Comparison of ENCODE assay signal across 11 cellular contexts in genomic region chr22:36348760-36349159, GRCh38. TPM values are rescaled to one million over a fixed set of nuclear protein-coding genes. Genes with fewer than 3 reads are reported as not detected.
DNase-seq lines count a peak whose midpoint lies in the region; ATAC-seq and TF ChIP-seq lines count a peak whose summit lies in the region.
"Had no signal": no experiment of that assay in that cellular context is flagged by ENCODE, and none has a peak within 500 bp of the region (broad histone marks: within the 10 kb centered on the region; RNA-seq: fewer than 3 reads in every experiment).

No MANE protein-coding gene starts in this region.

- peak in 4 of 6 experiments; percentile 30 to 36 (median 32) for DNase-seq in stimulated activated naive CD4-positive, alpha-beta T cell (lab: John Stamatoyannopoulos, UW)
- DNase-seq in stimulated activated naive CD4-positive, alpha-beta T cell treated with Interleukin-2 at 50 U/mL for 16 hours (lab: John Stamatoyannopoulos, UW): no peak
- DNase-seq in breast epithelium (ENCODE audit: low spot score in 2 of 2) (no peak), aorta (no peak), cerebellum (ENCODE audit: low spot score) (no peak), DMS79 (lab: John Stamatoyannopoulos, UW) (no peak)
- no peak for DNase-seq in activated CD4-positive, CD25-positive, alpha-beta regulatory T cell (lab: John Stamatoyannopoulos, UW)
- DNase-seq: adrenal gland, NCI-H226 had no signal

- H3K27ac ChIP-seq in breast epithelium (peak overlapping the region; percentile 92 to 97), aorta (ENCODE audit: low read depth in 1 of 2, low read length in 2 of 2) (peak overlapping the region; percentile 76 to 85)
- H3K27ac ChIP-seq: VCaP had no signal

- WGBS in aorta, 2 donors: 33% methylated on average over 14 of the region's 14 CpGs

- peaks cover 49% of the 10 kb centered on the region for H3K4me1 Mint-ChIP-seq in nephron

- H3K27me3 ChIP-seq in breast epithelium: no peaks in the 10 kb centered on the region
- no peaks in the 10 kb centered on the region for H3K27me3 ChIP-seq in aorta (ENCODE audit: control insufficient read depth in 1 of 2, insufficient read depth in 2 of 2, low read length in 1 of 2)
- H3K27me3 ChIP-seq: adrenal gland had no signal

- intact Hi-C loops in breast epithelium (cut with DNase I; ENCODE audit: low total_unique reads) (no loop called here), aorta (cut with DNase I) (loop anchor here in 1 of 2 donors (5.0 kb wide), 1 partner anchor 34 kb away; no protein-coding TSS in a partner anchor)

- H3K36me3 Mint-ChIP-seq in nephron (ENCODE audit: low read depth): peaks cover 17% of the 10 kb centered on the region

- peak overlapping the region in 2 of 3 experiments; percentile 46 to 51 for H3K27ac Mint-ChIP-seq in nephron

- H3K4me3 ChIP-seq in breast epithelium (no peak overlapping the region), aorta (ENCODE audit: low read length in 2 of 2) (no peak overlapping the region)
- H3K4me3 ChIP-seq: adrenal gland had no signal

- H3K9me3 Mint-ChIP-seq in nephron: no peaks in the 10 kb centered on the region

- H3K4me1 ChIP-seq in breast epithelium (peaks cover 39 to 54% of the 10 kb centered on the region in 2 donors), aorta (ENCODE audit: control insufficient read depth in 1 of 2, insufficient read depth in 2 of 2, low read length in 2 of 2) (peaks cover 0 to 14% of the 10 kb centered on the region in 2 donors)

- no peak for ATAC-seq in aorta (ENCODE audit: low FRiP score)

- H3K9me3 ChIP-seq in breast epithelium (no peaks in the 10 kb centered on the region), aorta (ENCODE audit: control insufficient read depth, low read length) (no peaks in the 10 kb centered on the region)
- H3K9me3 ChIP-seq: adrenal gland had no signal

- H3K4me3 Mint-ChIP-seq in nephron: no peak overlapping the region

- TF ChIP-seq POLR2A in breast epithelium (IDR thresholded peaks at IDR 0.05): no peak

- H3K27me3 Mint-ChIP-seq in nephron (ENCODE audit: low read depth): no peaks in the 10 kb centered on the region

- H3K36me3 ChIP-seq in breast epithelium (no peaks in the 10 kb centered on the region), aorta (ENCODE audit: control insufficient read depth in 1 of 2, insufficient read depth in 2 of 2, low read length in 1 of 2) (peaks cover 0 to 5% of the 10 kb centered on the region in 2 donors)

- TF ChIP-seq CTCF in breast epithelium (IDR thresholded peaks at IDR 0.05): no peak
- TF ChIP-seq CTCF in nephron (IDR thresholded peaks at IDR 0.05; ENCODE audit: unreplicated experiment in 3 of 3): no peak

RNA-seq across cellular contexts. Expression of gene MYH9, which starts 39.0 kb away (rescaled TPM):
- total RNA-seq in breast epithelium: 100 to 1,000 TPM; 169 to 392 (median 268) TPM
- total RNA-seq in aorta: 1,000 to 10,000 TPM; 1,564 to 1,890 TPM
- 100 to 1,000 TPM; 170 to 572 TPM for polyA plus RNA-seq in aorta
- 38.6 TPM for total RNA-seq in cerebellum

Comparison
In these comparisons a context has a peak if more than half of its experiments do, and no peak if none do; other contexts are left out.
1. DNase-seq: peak in stimulated activated naive CD4-positive, alpha-beta T cell (4 of 6); none in stimulated activated naive CD4-positive, alpha-beta T cell treated with Interleukin-2 at 50 U/mL for 16 hours (single experiment), breast epithelium (0 of 2), aorta (0 of 2), cerebellum (single experiment), activated CD4-positive, CD25-positive, alpha-beta regulatory T cell (0 of 4) and DMS79 (single experiment).